29 cellular contexts compared by ENCODE assay signal in the genomic region with DNA sequence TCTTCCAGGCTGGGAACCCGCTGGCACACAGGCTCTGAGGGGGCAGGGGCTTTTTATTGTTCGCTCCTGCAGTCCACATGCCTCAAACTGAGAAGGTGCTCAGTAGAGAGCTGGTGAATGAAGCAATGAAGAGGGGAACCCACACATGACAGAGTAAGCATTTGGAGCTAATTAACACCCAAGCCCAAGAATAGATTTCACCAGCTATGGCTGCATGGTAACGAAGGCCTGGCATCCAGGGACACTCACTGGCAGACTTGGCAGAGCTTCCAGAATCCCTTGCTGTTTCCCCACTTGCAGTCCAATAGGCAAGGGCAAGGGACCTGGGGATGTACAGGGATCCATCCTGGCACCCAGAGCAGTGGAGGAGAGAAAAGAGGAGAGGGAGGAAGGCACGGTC. TPM values are rescaled to one million over a fixed set of nuclear protein-coding genes. Genes with fewer than 3 reads are reported as not detected.
A peak's percentile ranks its signal among the peaks of the same experiment; 100 is the strongest.
DNase-seq lines count a peak whose midpoint lies in the region; ATAC-seq and TF ChIP-seq lines count a peak whose summit lies in the region.
"Had no signal": no experiment of that assay in that cellular context is flagged by ENCODE, and none has a peak within 500 bp of the region (broad histone marks: within the 10 kb centered on the region; RNA-seq: fewer than 3 reads in every experiment).

No MANE protein-coding gene starts in this region.

- no peak overlapping the region for H3K9ac ChIP-seq in neural progenitor cell
- H3K9ac ChIP-seq: KMS-11, parathyroid adenoma had no signal

- no peaks in the 10 kb centered on the region for H3K27me3 ChIP-seq in CD4-positive, alpha-beta T cell (ENCODE audit: control insufficient read depth, insufficient read depth, low read length)
- no peaks in the 10 kb centered on the region for H3K27me3 ChIP-seq in neural progenitor cell

- no peak overlapping the region for H2AFZ ChIP-seq in neural progenitor cell (replicated peaks)
- H2AFZ ChIP-seq: parathyroid adenoma had no signal

- peaks cover 15% of the 10 kb centered on the region for H3K36me3 Mint-ChIP-seq in activated CD8-positive, alpha-beta memory T cell treated with anti-CD3 and anti-CD28 coated beads, Interleukin-2, amount 10 ng/mL, durations not matched to agents 7 days and 5 days
- peaks cover 83% of the 10 kb centered on the region for H3K36me3 Mint-ChIP-seq in CD4-positive, alpha-beta T cell (ENCODE audit: low read depth)
- peaks cover 33% of the 10 kb centered on the region for H3K36me3 Mint-ChIP-seq in brain
- peaks cover 18% of the 10 kb centered on the region for H3K36me3 Mint-ChIP-seq in neural progenitor cell
- H3K36me3 Mint-ChIP-seq: activated naive CD8-positive, alpha-beta T cell treated with anti-CD3 and anti-CD28 coated beads for 36 hours had no signal

- no peaks in the 10 kb centered on the region for H3K27me3 Mint-ChIP-seq in activated CD8-positive, alpha-beta memory T cell treated with anti-CD3 and anti-CD28 coated beads, Interleukin-2, amount 10 ng/mL, durations not matched to agents 7 days and 5 days
- no peaks in the 10 kb centered on the region for H3K27me3 Mint-ChIP-seq in CD4-positive, alpha-beta T cell
- H3K27me3 Mint-ChIP-seq in brain (no peaks in the 10 kb centered on the region), neural progenitor cell (ENCODE audit: insufficient read depth, low read depth) (peaks cover 9% of the 10 kb centered on the region)
- H3K27me3 Mint-ChIP-seq: activated naive CD8-positive, alpha-beta T cell treated with anti-CD3 and anti-CD28 coated beads for 36 hours; CD8-positive, alpha-beta memory T cell; stimulated activated naive CD8-positive, alpha-beta T cell treated with anti-CD3 and anti-CD28 coated beads, Interleukin-15, amount 100 ng/mL, for 72 hours had no signal

- intact Hi-C loops in CD4-positive, alpha-beta T cell (cut with DNase I, micrococcal nuclease) = no loop called here
- intact Hi-C loops in posterior vena cava (cut with DNase I) = loop anchor here in 1 of 2 donors (10.0 kb wide), 1 partner anchor 49 kb away; no protein-coding TSS in a partner anchor

- no peaks in the 10 kb centered on the region for H3K36me3 ChIP-seq in neural progenitor cell

- H3K27ac Mint-ChIP-seq in activated CD8-positive, alpha-beta memory T cell treated with anti-CD3 and anti-CD28 coated beads, Interleukin-2, amount 10 ng/mL, durations not matched to agents 7 days and 5 days = peak overlapping the region; percentile 1
- H3K27ac Mint-ChIP-seq in CD4-positive, alpha-beta T cell = peak overlapping the region; percentile 14
- H3K27ac Mint-ChIP-seq in brain = peak overlapping the region in 4 of 5 experiments; percentile 59 to 92 (median 75)
- H3K27ac Mint-ChIP-seq in neural progenitor cell = no peak overlapping the region
- H3K27ac Mint-ChIP-seq: activated naive CD8-positive, alpha-beta T cell treated with anti-CD3 and anti-CD28 coated beads for 36 hours; endodermal cell; mesothelial cell of epicardium; nephron had no signal

- POLR2A ChIA-PET in CD4-positive, alpha-beta T cell (lab: Charles Lee) = interaction anchor here (1.1 kb wide), 1 partner anchor 14 kb away, joined by 4 read pairs; no protein-coding TSS in a partner anchor

- DNase-seq in activated CD8-positive, alpha-beta memory T cell treated with anti-CD3 and anti-CD28 coated beads, Interleukin-2, amount 10 ng/mL, durations not matched to agents 7 days and 5 days = no peak
- no peak for DNase-seq in activated CD8-positive, alpha-beta memory T cell treated with anti-CD3 and anti-CD28 coated beads for 24 hours
- DNase-seq in CD4-positive, alpha-beta T cell = no peak
- DNase-seq in neural progenitor cell (ENCODE audit: low spot score) (no peak), posterior vena cava (ENCODE audit: low spot score) (no peak), NOMO-1 treated with dmso at 0.1 percent for 144 hours (lab: John Stamatoyannopoulos, UW; ENCODE audit: unreplicated experiment) (no peak), mucosa of gallbladder (ENCODE audit: low spot score) (no peak)
- DNase-seq: activated naive CD8-positive, alpha-beta T cell treated with anti-CD3 and anti-CD28 coated beads for 36 hours; CD8-positive, alpha-beta memory T cell; cortex of kidney; endodermal cell; MM.1S; NCI-H1417 treated with DMSO at 0.1 percent for 48 hours; NCI-H2029 treated with DMSO at 0.1 percent for 48 hours; NCI-H226; NCI-H526 treated with DMSO at 0.1 percent for 48 hours; NK-92 treated with Interleukin-12 subunit alpha and Interleukin-12 subunit beta, amount 100 ng/mL, for 24 hours; PC-3; right cardiac atrium; SHP77; stimulated activated CD4-positive, alpha-beta T cell treated with anti-CD3 and anti-CD28 coated beads, Interleukin-1b, Interleukin-23, amount 100 ng/mL, for 48 hours; stimulated activated naive CD8-positive, alpha-beta T cell treated with anti-CD3 and anti-CD28 coated beads, Interleukin-15, amount 100 ng/mL, for 72 hours; T-helper 2 cell had no signal

- no peak overlapping the region for H3K4me3 ChIP-seq in neural progenitor cell
- H3K4me3 ChIP-seq: smooth muscle cell had no signal

- CTCF ChIA-PET in activated CD8-positive, alpha-beta memory T cell treated with anti-CD3 and anti-CD28 coated beads, Interleukin-2, amount 10 ng/mL, durations not matched to agents 7 days and 5 days (lab: Charles Lee) = interaction anchor here (0.8 to 2.3 kb wide), 3 partner anchors 14 to 122 kb away, joined by 3 to 6 read pairs (median 3); no protein-coding TSS in a partner anchor
- CTCF ChIA-PET in CD4-positive, alpha-beta T cell (lab: Charles Lee) = no interaction called here

- H3K4me2 ChIP-seq in neural progenitor cell = no peak overlapping the region
- H3K4me2 ChIP-seq: KMS-11, smooth muscle cell had no signal

- no peak overlapping the region for H3K4me3 Mint-ChIP-seq in activated CD8-positive, alpha-beta memory T cell treated with anti-CD3 and anti-CD28 coated beads, Interleukin-2, amount 10 ng/mL, durations not matched to agents 7 days and 5 days
- no peak overlapping the region for H3K4me3 Mint-ChIP-seq in CD4-positive, alpha-beta T cell
- no peak overlapping the region for H3K4me3 Mint-ChIP-seq in brain
- H3K4me3 Mint-ChIP-seq in neural progenitor cell = peak overlapping the region; percentile 21
- H3K4me3 Mint-ChIP-seq: activated naive CD8-positive, alpha-beta T cell treated with anti-CD3 and anti-CD28 coated beads for 36 hours; CD8-positive, alpha-beta memory T cell; endodermal cell; mesothelial cell of epicardium; nephron; stimulated activated naive CD8-positive, alpha-beta T cell treated with anti-CD3 and anti-CD28 coated beads, Interleukin-15, amount 100 ng/mL, for 72 hours had no signal

- peaks cover 4% of the 10 kb centered on the region for H3K79me2 ChIP-seq in neural progenitor cell (ENCODE audit: low read depth)

- H3K27ac ChIP-seq in CD4-positive, alpha-beta T cell (ENCODE audit: low read depth, low read length) = no peak overlapping the region
- no peak overlapping the region for H3K27ac ChIP-seq in neural progenitor cell
- H3K27ac ChIP-seq: KMS-11, parathyroid adenoma had no signal

- H3F3A ChIP-seq in neural progenitor cell (ENCODE audit: low read depth) = no peaks in the 10 kb centered on the region

- H3K4me1 Mint-ChIP-seq in activated CD8-positive, alpha-beta memory T cell treated with anti-CD3 and anti-CD28 coated beads, Interleukin-2, amount 10 ng/mL, durations not matched to agents 7 days and 5 days = peaks cover 9% of the 10 kb centered on the region
- no peaks in the 10 kb centered on the region for H3K4me1 Mint-ChIP-seq in CD4-positive, alpha-beta T cell (ENCODE audit: low read depth)
- no peaks in the 10 kb centered on the region for H3K4me1 Mint-ChIP-seq in brain
- H3K4me1 Mint-ChIP-seq in neural progenitor cell = peaks cover 14% of the 10 kb centered on the region
- H3K4me1 Mint-ChIP-seq: endodermal cell, mesothelial cell of epicardium, nephron had no signal

- H3K9me3 ChIP-seq in CD4-positive, alpha-beta T cell (ENCODE audit: control insufficient read depth, low read length) = no peaks in the 10 kb centered on the region
- H3K9me3 ChIP-seq in neural progenitor cell (ENCODE audit: low read depth) = no peaks in the 10 kb centered on the region

- ATAC-seq in activated CD8-positive, alpha-beta memory T cell treated with anti-CD3 and anti-CD28 coated beads, Interleukin-2, amount 10 ng/mL, durations not matched to agents 7 days and 5 days = no peak
- ATAC-seq in CD4-positive, alpha-beta T cell (ENCODE audit: poor library complexity) = no peak
- ATAC-seq: PC-3; stimulated activated naive CD8-positive, alpha-beta T cell treated with anti-CD3 and anti-CD28 coated beads, Interleukin-15, amount 100 ng/mL, for 72 hours had no signal

- no peaks in the 10 kb centered on the region for H3K9me3 Mint-ChIP-seq in activated CD8-positive, alpha-beta memory T cell treated with anti-CD3 and anti-CD28 coated beads, Interleukin-2, amount 10 ng/mL, durations not matched to agents 7 days and 5 days (ENCODE audit: low read depth)
- no peaks in the 10 kb centered on the region for H3K9me3 Mint-ChIP-seq in CD4-positive, alpha-beta T cell
- no peaks in the 10 kb centered on the region for H3K9me3 Mint-ChIP-seq in brain
- no peaks in the 10 kb centered on the region for H3K9me3 Mint-ChIP-seq in neural progenitor cell
- H3K9me3 Mint-ChIP-seq: activated naive CD8-positive, alpha-beta T cell treated with anti-CD3 and anti-CD28 coated beads for 36 hours; CD8-positive, alpha-beta memory T cell; endodermal cell; mesothelial cell of epicardium; nephron; stimulated activated naive CD8-positive, alpha-beta T cell treated with anti-CD3 and anti-CD28 coated beads, Interleukin-15, amount 100 ng/mL, for 72 hours had no signal

- no peaks in the 10 kb centered on the region for H3K4me1 ChIP-seq in neural progenitor cell
- H3K4me1 ChIP-seq: parathyroid adenoma had no signal

- TF ChIP-seq CTCF in CD4-positive, alpha-beta T cell (IDR thresholded peaks at IDR 0.05) = no peak
- no peak for TF ChIP-seq CTCF in brain (conservative IDR thresholded peaks at IDR 0.05)
- TF ChIP-seq CTCF in neural progenitor cell (IDR thresholded peaks at IDR 0.05) = no peak

- peaks cover 42% of the 10 kb centered on the region for H4K20me1 ChIP-seq in neural progenitor cell (ENCODE audit: low read depth)

RNA-seq across cellular contexts. Expression of a gene that starts 12.2 kb away (rescaled TPM):
- total RNA-seq in activated CD8-positive, alpha-beta memory T cell treated with anti-CD3 and anti-CD28 coated beads, Interleukin-2, amount 10 ng/mL, durations not matched to agents 7 days and 5 days = 100 to 1,000 TPM; 143 to 191 TPM
- 10 to 100 TPM; 79.7 to 85.1 TPM for total RNA-seq in CD4-positive, alpha-beta T cell
- polyA plus RNA-seq in brain (ENCODE audit: insufficient read depth, low read depth, low replicate concordance) = 183 TPM
- total RNA-seq in neural progenitor cell (ENCODE audit: low replicate concordance) = 84.0 and 131 TPM in 2 replicates
- 100 to 1,000 TPM in 1 of 2 donors, 10 to 100 TPM in 1; 99.0 to 101 TPM for total RNA-seq in posterior vena cava
- total RNA-seq in mucosa of gallbladder = 113 TPM

RNA-seq across cellular contexts. Expression of a gene that starts 17.5 kb away (rescaled TPM):
- total RNA-seq in activated CD8-positive, alpha-beta memory T cell treated with anti-CD3 and anti-CD28 coated beads, Interleukin-2, amount 10 ng/mL, durations not matched to agents 7 days and 5 days = 10 to 100 TPM; 23.1 to 25.9 TPM
- 10 to 100 TPM; 33.5 to 34.3 TPM for total RNA-seq in CD4-positive, alpha-beta T cell
- 34.5 TPM for polyA plus RNA-seq in brain (ENCODE audit: insufficient read depth, low read depth, low replicate concordance)
- total RNA-seq in neural progenitor cell (ENCODE audit: low replicate concordance) (25.6 and 36.0 TPM in 2 replicates), posterior vena cava (1 to 10 TPM; 3.7 to 4.0 TPM), mucosa of gallbladder (10.9 TPM)

RNA-seq across cellular contexts. Expression of a gene that starts 30.5 kb away (rescaled TPM):
- 10 to 100 TPM; 46.1 to 50.6 TPM for total RNA-seq in activated CD8-positive, alpha-beta memory T cell treated with anti-CD3 and anti-CD28 coated beads, Interleukin-2, amount 10 ng/mL, durations not matched to agents 7 days and 5 days
- total RNA-seq in CD4-positive, alpha-beta T cell = 10 to 100 TPM; 15.6 to 16.8 TPM
- 91.1 TPM for polyA plus RNA-seq in brain (ENCODE audit: insufficient read depth, low read depth, low replicate concordance)
- 25.8 and 44.8 TPM in 2 replicates for total RNA-seq in neural progenitor cell (ENCODE audit: low replicate concordance)
- 10 to 100 TPM; 22.6 to 24.4 TPM for total RNA-seq in posterior vena cava
- total RNA-seq in mucosa of gallbladder = 33.6 TPM

RNA-seq across cellular contexts. Expression of a gene that starts 42.8 kb away (rescaled TPM):
- 10 to 100 TPM; 14.5 to 19.6 TPM for total RNA-seq in activated CD8-positive, alpha-beta memory T cell treated with anti-CD3 and anti-CD28 coated beads, Interleukin-2, amount 10 ng/mL, durations not matched to agents 7 days and 5 days
- total RNA-seq in CD4-positive, alpha-beta T cell = 10 to 100 TPM; 17.3 to 17.5 TPM
- 32.3 TPM for polyA plus RNA-seq in brain (ENCODE audit: insufficient read depth, low read depth, low replicate concordance)
- total RNA-seq in neural progenitor cell (ENCODE audit: low replicate concordance) (7.1 and 17.7 TPM in 2 replicates), posterior vena cava (10 to 100 TPM; 13.8 to 19.2 TPM), mucosa of gallbladder (45.3 TPM)
